In genomic region chr10:29804025-29804852, GRCh38 we compare ENCODE assay signal across 8 cellular contexts.
A peak's percentile ranks its signal among the peaks of the same experiment; 100 is the strongest.
DNase-seq lines count a peak whose midpoint lies in the region; ATAC-seq and TF ChIP-seq lines count a peak whose summit lies in the region.

No MANE protein-coding gene starts in this region.

- H3K27me3 ChIP-seq in osteoblast (ENCODE audit: insufficient read depth, low read length) (no peaks in the 10 kb centered on the region), ovary (no peaks in the 10 kb centered on the region)

- peak overlapping the region; percentile 71 for H3K27ac ChIP-seq in osteoblast (ENCODE audit: low read depth, low read length)
- no peak overlapping the region for H3K27ac ChIP-seq in ovary

- no peak for TF ChIP-seq EP300 in ovary (IDR thresholded peaks at IDR 0.05)

- no peak overlapping the region for H3K4me3 Mint-ChIP-seq in effector memory CD8-positive, alpha-beta T cell

- no peak overlapping the region for H2AFZ ChIP-seq in osteoblast (ENCODE audit: low read length)

- H3K4me3 ChIP-seq in osteoblast (ENCODE audit: insufficient read depth, low read length) (peak overlapping the region; percentile 3), ovary (no peak overlapping the region)

- WGBS in ovary, 3 donors, result 88 to 89% (median 89%) methylated on average over 5 of the region's 5 CpGs

- no peak for TF ChIP-seq POLR2A in ovary (IDR thresholded peaks at IDR 0.05)

- intact Hi-C loops in ovary (cut with DNase I), result no loop called here

- peaks cover 47% of the 10 kb centered on the region for H3K4me1 ChIP-seq in osteoblast (ENCODE audit: insufficient read depth, low read length)
- H3K4me1 ChIP-seq in ovary (ENCODE audit: insufficient read depth), result no peaks in the 10 kb centered on the region

- H4K20me1 ChIP-seq in osteoblast (ENCODE audit: insufficient read depth, low read length), result no peaks in the 10 kb centered on the region

- no peaks in the 10 kb centered on the region for H3K79me2 ChIP-seq in osteoblast (ENCODE audit: insufficient read depth, low read length)

- no peaks in the 10 kb centered on the region for H3K9me3 Mint-ChIP-seq in effector memory CD8-positive, alpha-beta T cell

- H3K27me3 Mint-ChIP-seq in effector memory CD8-positive, alpha-beta T cell, result peaks cover 7 to 43% of the 10 kb centered on the region in 2 donors

- H3K9me3 ChIP-seq in osteoblast (ENCODE audit: low read depth, low read length) (no peaks in the 10 kb centered on the region), ovary (no peaks in the 10 kb centered on the region)

- H3K4me2 ChIP-seq in osteoblast (ENCODE audit: insufficient read depth, low read length), result peak overlapping the region; percentile 44

- no peaks in the 10 kb centered on the region for H3K36me3 Mint-ChIP-seq in effector memory CD8-positive, alpha-beta T cell (ENCODE audit: insufficient read depth)

- no peaks in the 10 kb centered on the region for H3K36me3 ChIP-seq in osteoblast (ENCODE audit: insufficient read depth, low read length)
- no peaks in the 10 kb centered on the region for H3K36me3 ChIP-seq in ovary

- peak; percentile 66 for DNase-seq in GM03348 (ENCODE audit: low spot score)
- DNase-seq in NCI-H2081 treated with DMSO at 0.1 percent for 48 hours (lab: John Stamatoyannopoulos, UW), result peak; percentile 44
- DNase-seq in effector memory CD8-positive, alpha-beta T cell, result no peak
- DNase-seq in osteoblast (ENCODE audit: insufficient read length, low spot score, missing footprints), result peak; percentile 92
- no peak for DNase-seq in NCI-H748 (lab: John Stamatoyannopoulos, UW; ENCODE audit: unreplicated experiment)
- no peak for DNase-seq in NK-92 treated with Interleukin-12 subunit alpha and Interleukin-12 subunit beta, amount 100 ng/mL, for 24 hours (lab: John Stamatoyannopoulos, UW)
- no peak for DNase-seq in ovary
- no peak for DNase-seq in NCI-H2227 treated with DMSO at 0.1 percent for 48 hours (lab: John Stamatoyannopoulos, UW)

- peaks cover 0 to 4% of the 10 kb centered on the region in 2 donors for H3K4me1 Mint-ChIP-seq in effector memory CD8-positive, alpha-beta T cell (ENCODE audit: low read depth in 2 of 2)

- no peak for TF ChIP-seq CTCF in osteoblast (IDR thresholded peaks at IDR 0.05; ENCODE audit: extremely low read depth, low read depth, low read length)
- TF ChIP-seq CTCF in ovary (IDR thresholded peaks at IDR 0.05), result no peak

- no peak overlapping the region for H3K27ac Mint-ChIP-seq in effector memory CD8-positive, alpha-beta T cell

- peak; percentile 24 for ATAC-seq in effector memory CD8-positive, alpha-beta T cell (replicated peaks)

Comparison
In these comparisons a context has a peak if more than half of its experiments do, and no peak if none do; other contexts are left out.
1. DNase-seq: peak in GM03348 (single experiment), NCI-H2081 treated with DMSO at 0.1 percent for 48 hours (single experiment) and osteoblast (single experiment); none in effector memory CD8-positive, alpha-beta T cell (0 of 3), NCI-H748 (single experiment), NK-92 treated with Interleukin-12 subunit alpha and Interleukin-12 subunit beta, amount 100 ng/mL, for 24 hours (single experiment), ovary (0 of 5) and NCI-H2227 treated with DMSO at 0.1 percent for 48 hours (single experiment).